Comparison of ENCODE assay signal across 1 cellular context in genomic region chr7:41045556-41046123, GRCh38.
TF ChIP-seq lines count a peak whose summit lies in the region.

No MANE protein-coding gene starts in this region.

TF ChIP-seq in endothelial cell of umbilical vein, 7 proteins besides CTCF, POLR2A, EP300 and RAD21 (continued from another document):
- no peak for TF ChIP-seq JUN (IDR thresholded peaks at IDR 0.05; ENCODE audit: borderline replicate concordance, insufficient read depth, insufficient read length, low read depth)
- TF ChIP-seq POLR2AphosphoS5 (IDR thresholded peaks at IDR 0.05; ENCODE audit: insufficient read depth, low read depth, low read length) = no peak
- no peak for TF ChIP-seq GATA2 (IDR thresholded peaks at IDR 0.05; ENCODE audit: insufficient read depth, insufficient read length, low read depth, low read length)
- TF ChIP-seq MYC (IDR thresholded peaks at IDR 0.05; ENCODE audit: low read depth, low read length) = no peak
- no peak for TF ChIP-seq MAX (IDR thresholded peaks at IDR 0.05; ENCODE audit: insufficient read depth, insufficient read length)
- no peak for TF ChIP-seq EZH2 (IDR thresholded peaks at IDR 0.05; ENCODE audit: borderline replicate concordance, low read depth, low read length, severe bottlenecking)
